In genomic region chr4:87497141-87497540, GRCh38 we compare ENCODE assay signal across 1 cellular context.
TF ChIP-seq lines count a peak whose summit lies in the region.

No MANE protein-coding gene starts in this region.

TF ChIP-seq in GM23338, 12 proteins besides CTCF, POLR2A, EP300 and RAD21 (continued from another document):
- TF ChIP-seq ZNF462 (CRISPR knock-in tag; IDR thresholded peaks at IDR 0.05) (no peak), ETS1 (IDR thresholded peaks at IDR 0.05) (no peak), JUNB (IDR thresholded peaks at IDR 0.05; ENCODE audit: unreplicated experiment) (no peak), STAT1 (IDR thresholded peaks at IDR 0.05; ENCODE audit: unreplicated experiment) (no peak), NANOG (IDR thresholded peaks at IDR 0.05; ENCODE audit: borderline replicate concordance) (no peak), EZH2phosphoT487 (IDR thresholded peaks at IDR 0.05; ENCODE audit: unreplicated experiment) (no peak), CREB1 (CRISPR knock-in tag; IDR thresholded peaks at IDR 0.05; ENCODE audit: low read depth) (no peak), ZNF331 (CRISPR knock-in tag; IDR thresholded peaks at IDR 0.05; ENCODE audit: low read depth) (no peak), ZNF114 (CRISPR knock-in tag; IDR thresholded peaks at IDR 0.05) (no peak), POLR2AphosphoS5 (IDR thresholded peaks at IDR 0.05; ENCODE audit: low read depth) (no peak)
